In genomic region chr6:77425676-77426075, GRCh38 we compare ENCODE assay signal across 19 cellular contexts. TPM values are rescaled to one million over a fixed set of nuclear protein-coding genes. Genes with fewer than 3 reads are reported as not detected.
DNase-seq lines count a peak whose midpoint lies in the region; TF ChIP-seq lines count a peak whose summit lies in the region.
"Had no signal": no experiment of that assay in that cellular context is flagged by ENCODE, and none has a peak within 500 bp of the region (broad histone marks: within the 10 kb centered on the region; RNA-seq: fewer than 3 reads in every experiment).

No MANE protein-coding gene starts in this region.

- H3K27me3 ChIP-seq in GM23248 (replicated peaks; ENCODE audit: insufficient read depth) (no peaks in the 10 kb centered on the region), fibroblast of lung (ENCODE audit: control insufficient read depth, insufficient read depth, low read length) (no peaks in the 10 kb centered on the region)
- H3K27me3 ChIP-seq: SJCRH30 had no signal

- H3K9me3 ChIP-seq in GM23248 (ENCODE audit: low read depth): no peaks in the 10 kb centered on the region
- no peaks in the 10 kb centered on the region for H3K9me3 ChIP-seq in fibroblast of lung (ENCODE audit: control insufficient read depth, insufficient read depth, low read depth, low read length)
- H3K9me3 ChIP-seq: Caco-2, HAP-1, SJCRH30 had no signal

- H3F3A ChIP-seq in GM23248 (ENCODE audit: insufficient read depth): peaks cover 3% of the 10 kb centered on the region; the same call in 1 of the 2 replicates

- H3K36me3 ChIP-seq in GM23248 (ENCODE audit: low read depth): no peaks in the 10 kb centered on the region
- H3K36me3 ChIP-seq in fibroblast of lung (ENCODE audit: control insufficient read depth, insufficient read depth, low read length): no peaks in the 10 kb centered on the region
- H3K36me3 ChIP-seq: HAP-1, SJCRH30 had no signal

- H3K4me1 ChIP-seq in GM23248 (ENCODE audit: insufficient read depth): peaks cover 5% of the 10 kb centered on the region
- H3K4me1 ChIP-seq in fibroblast of lung (ENCODE audit: control insufficient read depth, extremely low read depth, insufficient read depth, low read length): no peaks in the 10 kb centered on the region
- H3K4me1 ChIP-seq: Caco-2, HAP-1, SJCRH30 had no signal

- DNase-seq in GM23248 (peak; percentile 29), brain pericyte (ENCODE audit: low read depth, low spot score) (peak; percentile 3), fibroblast of lung (ENCODE audit: low read depth in 2 of 2) (peak; percentile 2 to 50), stromal cell of bone marrow (ENCODE audit: low read depth) (peak; percentile 52), putamen (ENCODE audit: low spot score) (no peak), NCI-H146 treated with DMSO at 0.1 percent for 48 hours (lab: John Stamatoyannopoulos, UW; ENCODE audit: unreplicated experiment) (no peak), glomerular visceral epithelial cell (ENCODE audit: extremely low spot score) (no peak)
- DNase-seq: Caco-2, DMS53, KBM-7, NCI-H1436 treated with DMSO at 0.1 percent for 48 hours, NCI-H2081 treated with DMSO at 0.1 percent for 48 hours, NCI-H510A, NCI-H774, PC-3, SJCRH30 had no signal

- no peak overlapping the region for H3K9ac ChIP-seq in GM23248
- no peak overlapping the region for H3K9ac ChIP-seq in fibroblast of lung (ENCODE audit: insufficient read depth, low read length)

- H2AFZ ChIP-seq in GM23248: no peak overlapping the region
- H2AFZ ChIP-seq in fibroblast of lung (ENCODE audit: low read length): no peak overlapping the region

- in situ Hi-C loops in GM23248 (cut with MboI): no loop called here

- TF ChIP-seq CTCF in fibroblast of lung (conservative IDR thresholded peaks at IDR 0.05 in 1 of 2, IDR thresholded peaks at IDR 0.05 in 1 of 2; ENCODE audit: low read depth in 1 of 2, low read length in 2 of 2): no peak

- H3K27ac ChIP-seq in GM23248: no peak overlapping the region
- H3K27ac ChIP-seq in fibroblast of lung (ENCODE audit: insufficient read depth, low read length): no peak overlapping the region
- H3K27ac ChIP-seq: RWPE1, SJCRH30 had no signal

- H3K4me2 ChIP-seq in GM23248 (ENCODE audit: unreplicated experiment) (no peak overlapping the region), fibroblast of lung (ENCODE audit: extremely low read depth, insufficient read depth, low read length) (no peak overlapping the region)

- no peaks in the 10 kb centered on the region for H3K9me2 ChIP-seq in GM23248 (ENCODE audit: insufficient read depth)

- no peaks in the 10 kb centered on the region for H3K79me2 ChIP-seq in GM23248 (ENCODE audit: insufficient read depth)
- H3K79me2 ChIP-seq in fibroblast of lung (ENCODE audit: control insufficient read depth, insufficient read depth, low read length): no peaks in the 10 kb centered on the region

- H4K20me1 ChIP-seq in GM23248 (ENCODE audit: insufficient read depth) (no peaks in the 10 kb centered on the region), fibroblast of lung (ENCODE audit: control insufficient read depth, extremely low read depth, insufficient read depth, low read length) (no peaks in the 10 kb centered on the region)

- H3K4me3 ChIP-seq in GM23248: no peak overlapping the region
- H3K4me3 ChIP-seq in fibroblast of lung (replicated peaks in 1 of 4; ENCODE audit: control extremely low read depth in 1 of 4, insufficient read depth in 1 of 4, low read depth in 3 of 4, low read length in 4 of 4): no peak overlapping the region
- H3K4me3 ChIP-seq: HAP-1, SJCRH30 had no signal

RNA-seq across cellular contexts. Expression of gene HTR1B, which starts 37.6 kb away (rescaled TPM):
- not detected in 2 replicates for total RNA-seq in GM23248 (2014; rRNA removed; shearing (Covaris generic))
- polyA plus RNA-seq in GM23248 (2016; fragmentation: Nextera tagmentation; extraction: Ambion mirVana): not detected in 2 replicates
- total RNA-seq in fibroblast of lung: 0.17 TPM in 1 of 2 replicates, not detected in the other
- 0.68 and 1.5 TPM in 2 replicates for polyA plus RNA-seq in fibroblast of lung
- polyA plus RNA-seq in fibroblast of lung (2012): 0.51 and 1.4 TPM in 2 replicates
- 7.4 and 9.7 TPM in 2 replicates for polyA minus RNA-seq in fibroblast of lung (ENCODE audit: low replicate concordance)
- total RNA-seq: Caco-2, G401, PC-3, SJCRH30 had no signal

Comparison
In these comparisons a context has a peak if more than half of its experiments do, and no peak if none do; other contexts are left out.
1. DNase-seq: peak in GM23248 (single experiment), brain pericyte (single experiment), fibroblast of lung (2 of 2) and stromal cell of bone marrow (single experiment); none in putamen (single experiment), NCI-H146 treated with DMSO at 0.1 percent for 48 hours (single experiment) and glomerular visceral epithelial cell (single experiment).